Comparison of ENCODE assay signal across 10 cellular contexts in the genomic region with DNA sequence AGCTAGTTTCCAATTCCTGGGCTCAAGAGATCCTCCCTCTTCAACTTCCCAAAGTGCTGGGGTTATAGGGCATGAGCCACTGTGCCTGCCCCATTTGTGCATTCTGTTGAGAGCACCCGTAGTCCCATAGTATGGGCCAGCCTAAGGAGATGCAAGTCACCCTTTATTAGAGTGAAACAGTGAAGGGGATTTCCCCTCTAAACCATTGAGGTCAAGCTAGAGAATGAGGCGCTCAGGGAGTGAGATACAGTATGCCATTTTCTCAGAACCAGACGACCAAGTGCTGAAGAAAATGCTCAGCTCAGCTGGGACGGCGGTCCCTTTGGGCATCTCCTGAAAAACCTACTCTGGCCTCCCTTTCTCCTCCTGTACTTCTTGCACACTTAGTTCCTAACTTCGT. TPM values are rescaled to one million over a fixed set of nuclear protein-coding genes. Genes with fewer than 3 reads are reported as not detected.
DNase-seq lines count a peak whose midpoint lies in the region; ATAC-seq and FAIRE-seq lines count a peak whose summit lies in the region.
"Had no signal": no experiment of that assay in that cellular context is flagged by ENCODE, and none has a peak within 500 bp of the region (broad histone marks: within the 10 kb centered on the region; RNA-seq: fewer than 3 reads in every experiment).

No MANE protein-coding gene starts in this region.

- DNase-seq in glomerular visceral epithelial cell (ENCODE audit: extremely low spot score) (peak; percentile 23), urothelium cell line (ENCODE audit: low spot score) (no peak), SHP77 treated with DMSO at 0.1 percent for 48 hours (lab: John Stamatoyannopoulos, UW) (no peak), NCI-H526 treated with DMSO at 0.1 percent for 48 hours (lab: John Stamatoyannopoulos, UW) (no peak)
- DNase-seq: EL, NCI-H1092 had no signal

- ATAC-seq in GM18502 (IDR thresholded peaks at IDR 0.05; ENCODE audit: poor library complexity, unreplicated experiment) (peak; percentile 60), GM21360 (IDR thresholded peaks at IDR 0.05; ENCODE audit: unreplicated experiment) (peak; percentile 43), HG03354 (IDR thresholded peaks at IDR 0.05; ENCODE audit: poor library complexity, severe bottlenecking, unreplicated experiment) (peak; percentile 48), esophagus mucosa (no peak)

- no peak for FAIRE-seq in urothelium cell line (lab: Jason Lieb, UNC)

RNA-seq across cellular contexts. Expression of a gene that starts 18.7 kb away (rescaled TPM):
- total RNA-seq in esophagus mucosa = 34.6 TPM

RNA-seq across cellular contexts. Expression of a gene that starts 48.8 kb away (rescaled TPM):
- 12.0 TPM for total RNA-seq in esophagus mucosa
